8 cellular contexts compared by ENCODE assay signal in genomic region chr14:101732128-101732527, GRCh38. TPM values are rescaled to one million over a fixed set of nuclear protein-coding genes. Genes with fewer than 3 reads are reported as not detected.
DNase-seq lines count a peak whose midpoint lies in the region; ATAC-seq and TF ChIP-seq lines count a peak whose summit lies in the region.
"Had no signal": no experiment of that assay in that cellular context is flagged by ENCODE, and none has a peak within 500 bp of the region (broad histone marks: within the 10 kb centered on the region; RNA-seq: fewer than 3 reads in every experiment).

No MANE protein-coding gene starts in this region.

- no peaks in the 10 kb centered on the region for H3K9me2 ChIP-seq in GM23248 (ENCODE audit: insufficient read depth)

- CTCF ChIA-PET in mammary epithelial cell (lab: Charles Lee; ENCODE audit: low non-redundant PET) = interaction anchor here (0.6 kb wide), 1 partner anchor 25 kb away, joined by 3 read pairs; no protein-coding TSS in a partner anchor

- H3K27me3 ChIP-seq in GM23248 (replicated peaks; ENCODE audit: insufficient read depth) (no peaks in the 10 kb centered on the region; the same call in none of the 2 replicates), mammary epithelial cell (ENCODE audit: insufficient read depth, low read length) (no peaks in the 10 kb centered on the region), heart right ventricle (peaks cover 0 to under 1% (median 0%) of the 10 kb centered on the region in 7 donors)
- H3K27me3 ChIP-seq: SJSA1 had no signal

- WGBS in GM23248 (ENCODE audit: low coverage in 1 of 2, low lambda C conversion rate in 2 of 2, missing lambda C conversion rate in 2 of 2), 2 experiments = 68 to 71% methylated on average over 5 of the region's 5 CpGs
- WGBS in mammary epithelial cell (ENCODE audit: low coverage, missing lambda C conversion rate) = 13% methylated on average over 5 of the region's 5 CpGs
- WGBS in heart right ventricle, 2 donors = 72 to 92% methylated on average over 5 of the region's 5 CpGs

- no peaks in the 10 kb centered on the region for H3K9me3 ChIP-seq in GM23248 (ENCODE audit: low read depth)
- H3K9me3 ChIP-seq in mammary epithelial cell (replicated peaks; ENCODE audit: insufficient read depth, low read length) = no peaks in the 10 kb centered on the region
- peaks cover 0 to 8% (median 0%) of the 10 kb centered on the region in 11 donors for H3K9me3 ChIP-seq in heart right ventricle
- H3K9me3 ChIP-seq: SJSA1 had no signal

- in situ Hi-C loops in GM23248 (cut with MboI) = no loop called here
- in situ Hi-C loops in mammary epithelial cell (cut with MboI; ENCODE audit: low sequenced_read_pairs in 2 of 2) = no loop called here

- TF ChIP-seq CTCF in mammary epithelial cell (conservative IDR thresholded peaks at IDR 0.05 in 1 of 2, IDR thresholded peaks at IDR 0.05 in 1 of 2; ENCODE audit: extremely low read depth in 1 of 2, insufficient read depth in 1 of 2, low read depth in 1 of 2, low read length in 2 of 2) (no peak), heart right ventricle (IDR thresholded peaks at IDR 0.05) (no peak)

- H3K4me1 ChIP-seq in GM23248 (ENCODE audit: insufficient read depth) (peaks cover 12% of the 10 kb centered on the region), mammary epithelial cell (ENCODE audit: insufficient read depth, low read length) (peaks cover 37% of the 10 kb centered on the region), heart right ventricle (peaks cover 0 to 25% (median 7%) of the 10 kb centered on the region in 9 donors)

- H3K4me2 ChIP-seq in GM23248 (ENCODE audit: unreplicated experiment) = no peak overlapping the region
- peak overlapping the region; percentile 71 for H3K4me2 ChIP-seq in mammary epithelial cell (ENCODE audit: insufficient read depth, low read depth, low read length)

- H3K36me3 ChIP-seq in GM23248 (ENCODE audit: low read depth) (no peaks in the 10 kb centered on the region), mammary epithelial cell (ENCODE audit: insufficient read depth, low read length) (no peaks in the 10 kb centered on the region), heart right ventricle (no peaks in the 10 kb centered on the region)
- H3K36me3 ChIP-seq: SJSA1 had no signal

- dilution Hi-C loops in mammary epithelial cell (cut with HindIII; ENCODE audit: low sequenced_read_pairs) = no loop called here

- H3K9ac ChIP-seq in GM23248 (no peak overlapping the region), mammary epithelial cell (ENCODE audit: insufficient read depth, low read length) (peak overlapping the region; percentile 45)

- no peak for ATAC-seq in heart right ventricle

- H4K20me1 ChIP-seq in GM23248 (ENCODE audit: insufficient read depth) (no peaks in the 10 kb centered on the region), mammary epithelial cell (ENCODE audit: insufficient read depth, low read length) (no peaks in the 10 kb centered on the region)

- DNase-seq in GM23248 = peak; percentile 20
- DNase-seq in NCI-H460 (ENCODE audit: extremely low read depth, low read depth) = peak; percentile 83
- peak; percentile 81 for DNase-seq in mammary epithelial cell
- no peak for DNase-seq in GM03348 (ENCODE audit: low spot score)
- no peak for DNase-seq in GM19240 (ENCODE audit: insufficient read length, low spot score)
- DNase-seq in heart right ventricle = no peak

- H3K4me3 ChIP-seq in GM23248 = no peak overlapping the region
- peak overlapping the region in 1 of 3 experiments; percentile 18 for H3K4me3 ChIP-seq in mammary epithelial cell (replicated peaks in 1 of 3; ENCODE audit: insufficient read depth in 1 of 3, low read depth in 2 of 3, low read length in 3 of 3)
- H3K4me3 ChIP-seq in skin epidermis = peak overlapping the region in 1 of 7 experiments; percentile 3
- no peak overlapping the region for H3K4me3 ChIP-seq in heart right ventricle
- H3K4me3 ChIP-seq: SJSA1 had no signal

- no peak overlapping the region for H3K27ac ChIP-seq in GM23248
- H3K27ac ChIP-seq in mammary epithelial cell (ENCODE audit: insufficient read depth, low read depth, low read length) = peak overlapping the region; percentile 91
- H3K27ac ChIP-seq in skin epidermis = peak overlapping the region in 20 of 21 experiments; percentile 5 to 96 (median 80)
- peak overlapping the region in 2 of 10 donors; percentile 36 to 82 for H3K27ac ChIP-seq in heart right ventricle
- H3K27ac ChIP-seq: SJSA1 had no signal

- intact Hi-C loops in mammary epithelial cell (cut with micrococcal nuclease) = no loop called here
- intact Hi-C loops in heart right ventricle (cut with DNase I) = no loop called here

- BruUV-seq in mammary epithelial cell (replicated peaks; lab: Mats Ljungman, UMichigan) = TSS peak; percentile 72

- H3K79me2 ChIP-seq in GM23248 (ENCODE audit: insufficient read depth) = no peaks in the 10 kb centered on the region
- H3K79me2 ChIP-seq in mammary epithelial cell (ENCODE audit: insufficient read depth, low read length) = no peaks in the 10 kb centered on the region

- H2AFZ ChIP-seq in GM23248 (no peak overlapping the region), mammary epithelial cell (ENCODE audit: low read depth, low read length) (peak overlapping the region; percentile 66)

- H3F3A ChIP-seq in GM23248 (ENCODE audit: insufficient read depth) = no peaks in the 10 kb centered on the region

RNA-seq across cellular contexts. Expression of gene PPP2R5C, which starts 29.4 kb away (rescaled TPM):
- total RNA-seq in GM23248 (2014; rRNA removed; shearing (Covaris generic)) = 77.1 and 77.9 TPM in 2 replicates
- polyA plus RNA-seq in GM23248 (2016; fragmentation: Nextera tagmentation; extraction: Ambion mirVana) (74.4 and 76.3 TPM in 2 replicates), mammary epithelial cell (56.4 TPM), heart right ventricle (100 to 1,000 TPM in 1 of 2 donors, 10 to 100 TPM in 1; 66.8 to 157 TPM)
- 352 TPM in 2 replicates for total RNA-seq in NCI-H460 (2014; rRNA removed; shearing (Covaris generic))
- 120 and 140 TPM in 2 replicates for polyA plus RNA-seq in NCI-H460 (2014; cell fraction: nucleus; rRNA removed)
- total RNA-seq in mammary epithelial cell (100 to 1,000 TPM in 1 of 2 donors, 10 to 100 TPM in 1; 85.0 to 110 TPM), heart right ventricle (100 to 1,000 TPM; 183 to 257 (median 224) TPM)
- 105 TPM for polyA minus RNA-seq in mammary epithelial cell

Comparison
In these comparisons a context has a peak if more than half of its experiments do, and no peak if none do; other contexts are left out.
1. DNase-seq: peak in GM23248 (single experiment), NCI-H460 (single experiment) and mammary epithelial cell (single experiment); none in GM03348 (single experiment), GM19240 (single experiment) and heart right ventricle (0 of 2).